24 cellular contexts compared by ENCODE assay signal in genomic region chr12:3685813-3686212, GRCh38.
A peak's percentile ranks its signal among the peaks of the same experiment; 100 is the strongest.
DNase-seq lines count a peak whose midpoint lies in the region; ATAC-seq and TF ChIP-seq lines count a peak whose summit lies in the region.
"Had no signal": no experiment of that assay in that cellular context is flagged by ENCODE, and none has a peak within 500 bp of the region (broad histone marks: within the 10 kb centered on the region; RNA-seq: fewer than 3 reads in every experiment).

No MANE protein-coding gene starts in this region.

- TF ChIP-seq CTCF in right atrium auricular region (IDR thresholded peaks at IDR 0.05): no peak

- peak overlapping the region; percentile 41 for H3K27ac Mint-ChIP-seq in T-helper 17 cell

- H3K36me3 Mint-ChIP-seq in T-helper 17 cell (ENCODE audit: low read depth): peaks cover 11% of the 10 kb centered on the region

- no peaks in the 10 kb centered on the region for H3K27me3 ChIP-seq in right atrium auricular region
- H3K27me3 ChIP-seq: SJSA1 had no signal

- peak; percentile 70 for ATAC-seq in Right ventricle myocardium superior (ENCODE audit: poor library complexity)
- no peak for ATAC-seq in T-helper 17 cell
- ATAC-seq in left ventricle myocardium superior: peak; percentile 77
- ATAC-seq in HG03097 (IDR thresholded peaks at IDR 0.05; ENCODE audit: low FRiP score, unreplicated experiment): no peak
- no peak for ATAC-seq in HG03378 (IDR thresholded peaks at IDR 0.05; ENCODE audit: unreplicated experiment)
- ATAC-seq: PC-3 had no signal

- H3K36me3 ChIP-seq in right atrium auricular region: no peaks in the 10 kb centered on the region
- H3K36me3 ChIP-seq: SJSA1 had no signal

- DNase-seq in Right ventricle myocardium superior: no peak
- DNase-seq in right atrium auricular region (ENCODE audit: low spot score): no peak
- DNase-seq in T-helper 17 cell: no peak
- DNase-seq in left ventricle myocardium superior: no peak
- DNase-seq in glomerular visceral epithelial cell (ENCODE audit: extremely low spot score): no peak
- DNase-seq: C1 segment of cervical spinal cord; Caco-2; CD4-positive, alpha-beta memory T cell; DMS 273 treated with DMSO at 0.1 percent for 48 hours; DMS79; EL; HCEC 1CT; MM.1S; NCI-H2029; NCI-H2171; NCI-H345; NCI-H510A treated with DMSO at 0.1 percent for 48 hours; PC-3 had no signal

- intact Hi-C loops in Right ventricle myocardium superior (cut with DNase I): loop anchor here (10.0 kb wide), 1 partner anchor 89 kb away; no protein-coding TSS in a partner anchor
- intact Hi-C loops in left ventricle myocardium superior (cut with micrococcal nuclease): loop anchor here (10.0 kb wide), 1 partner anchor 89 kb away; no protein-coding TSS in a partner anchor

- no peak overlapping the region for H3K4me3 ChIP-seq in right atrium auricular region
- H3K4me3 ChIP-seq: SJSA1 had no signal

- no peaks in the 10 kb centered on the region for H3K27me3 Mint-ChIP-seq in T-helper 17 cell
- H3K27me3 Mint-ChIP-seq: CD4-positive, alpha-beta memory T cell; IgD-negative memory B cell had no signal

- H3K4me3 Mint-ChIP-seq in T-helper 17 cell: no peak overlapping the region
- H3K4me3 Mint-ChIP-seq: CD4-positive, alpha-beta memory T cell; IgD-negative memory B cell had no signal

- H3K9me3 ChIP-seq in right atrium auricular region (no peaks in the 10 kb centered on the region), T-helper 17 cell (ENCODE audit: control insufficient read depth, low read length, poor library complexity, severe bottlenecking) (no peaks in the 10 kb centered on the region)
- H3K9me3 ChIP-seq: Caco-2, SJSA1 had no signal

- peaks cover 8% of the 10 kb centered on the region for H3K4me1 Mint-ChIP-seq in T-helper 17 cell
- H3K4me1 Mint-ChIP-seq: IgD-negative memory B cell had no signal

- no peak overlapping the region for H3K27ac ChIP-seq in right atrium auricular region
- H3K27ac ChIP-seq: HL-60, KMS-11, SJSA1 had no signal

- peaks cover 0 to 25% of the 10 kb centered on the region in 2 donors for H3K4me1 ChIP-seq in right atrium auricular region
- H3K4me1 ChIP-seq: Caco-2, SJSA1 had no signal

Comparison
In these comparisons a context has a peak if more than half of its experiments do, and no peak if none do; other contexts are left out.
1. ATAC-seq: peak in Right ventricle myocardium superior (single experiment) and left ventricle myocardium superior (single experiment); none in T-helper 17 cell (single experiment), HG03097 (single experiment) and HG03378 (single experiment).